In the genomic region with DNA sequence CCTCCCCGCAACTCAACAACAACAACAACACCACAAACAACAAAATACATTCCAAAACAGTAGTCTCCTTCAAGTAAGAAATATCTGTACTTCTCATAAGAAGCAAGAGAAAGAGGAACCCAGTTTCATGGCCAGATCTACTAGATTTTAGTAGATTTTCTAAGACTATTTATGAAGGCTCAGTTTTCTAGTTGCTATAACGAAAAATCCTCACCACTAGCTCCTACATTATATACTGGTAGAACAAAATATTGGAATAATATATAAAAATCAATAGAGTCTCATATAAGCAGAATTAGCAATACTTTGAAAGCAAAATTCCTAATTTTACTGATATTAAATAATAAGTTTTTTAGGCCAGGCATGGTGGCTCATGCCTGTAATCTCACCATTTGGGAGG, we compare ENCODE assay signal across 9 cellular contexts.
"Had no signal": no experiment of that assay in that cellular context is flagged by ENCODE, and none has a peak within 500 bp of the region (broad histone marks: within the 10 kb centered on the region; RNA-seq: fewer than 3 reads in every experiment).

No MANE protein-coding gene starts in this region.

- FAIRE-seq: HTR-8/SVneo had no signal

- H3K27me3 Mint-ChIP-seq: IgD-negative memory B cell had no signal

- H3K4me3 Mint-ChIP-seq: HFFc6, IgD-negative memory B cell had no signal

- H3K27ac Mint-ChIP-seq: HFFc6, IgD-negative memory B cell had no signal

- H3K4me3 ChIP-seq: GM23248, HAP-1 had no signal

- H3K36me3 ChIP-seq: HAP-1 had no signal

- ATAC-seq: HCT116 had no signal

- H3K4me1 Mint-ChIP-seq: IgD-negative memory B cell had no signal

- H3K27ac ChIP-seq: GM23248 had no signal

- H2AFZ ChIP-seq: GM23248 had no signal

- H3K9me3 ChIP-seq: HAP-1 had no signal

- H3K9ac ChIP-seq: GM23248 had no signal

- H3K9me3 Mint-ChIP-seq: HFFc6, IgD-negative memory B cell had no signal

- DNase-seq: GM23248, GOT3, H7, HFFc6, KG1 had no signal
